In the genomic region with DNA sequence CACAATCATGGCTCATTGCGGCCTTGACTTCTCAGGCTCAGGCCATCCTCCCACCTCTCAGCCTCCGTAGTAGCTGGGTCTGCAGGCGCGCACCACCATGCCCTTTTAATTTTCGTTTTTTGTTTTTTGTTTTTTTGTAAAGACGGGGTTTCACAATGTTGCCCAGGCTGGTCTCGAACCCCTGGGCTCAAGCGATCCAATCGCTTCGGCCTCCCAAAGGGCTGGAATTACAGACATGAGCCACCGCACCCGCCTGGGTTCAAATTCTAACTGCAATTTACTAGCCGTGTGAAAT, we compare ENCODE assay signal across 9 cellular contexts. TPM values are rescaled to one million over a fixed set of nuclear protein-coding genes. Genes with fewer than 3 reads are reported as not detected.
A peak's percentile ranks its signal among the peaks of the same experiment; 100 is the strongest.
DNase-seq lines count a peak whose midpoint lies in the region; ATAC-seq and TF ChIP-seq lines count a peak whose summit lies in the region.
"Had no signal": no experiment of that assay in that cellular context is flagged by ENCODE, and none has a peak within 500 bp of the region (broad histone marks: within the 10 kb centered on the region; RNA-seq: fewer than 3 reads in every experiment).

No MANE protein-coding gene starts in this region.

- no peak for TF ChIP-seq CTCF in hepatocyte (IDR thresholded peaks at IDR 0.05; ENCODE audit: poor library complexity)

- no peaks in the 10 kb centered on the region for H3K9me2 ChIP-seq in hepatocyte (replicated peaks; ENCODE audit: insufficient read depth)

- H3K9me3 Mint-ChIP-seq in T-helper 1 cell treated with Interleukin-12 subunit alpha and Interleukin-12 subunit beta and Interleukin-4 antibody, amounts not matched to agents 30 μg/mL and 1 μg/mL, for 36 hours: no peaks in the 10 kb centered on the region
- H3K9me3 Mint-ChIP-seq: T-cell had no signal

- H3K9ac ChIP-seq in skeletal muscle tissue (ENCODE audit: low read depth in 1 of 3, low read length in 3 of 3): peak overlapping the region; percentile 80 to 93 (median 88)

- H3K79me2 ChIP-seq in hepatocyte: peaks cover 43% of the 10 kb centered on the region

- H2AFZ ChIP-seq in hepatocyte: peak overlapping the region; percentile 89

- H3K27ac ChIP-seq in SJCRH30: peak overlapping the region; percentile 98; the same call in 1 of the 2 replicates
- no peak overlapping the region for H3K27ac ChIP-seq in hepatocyte
- no peak overlapping the region for H3K27ac ChIP-seq in skeletal muscle tissue (ENCODE audit: low read depth, low read length)

- H3K4me2 ChIP-seq in hepatocyte: peak overlapping the region; percentile 79

- DNase-seq in T-helper 1 cell (no peak), SJCRH30 (no peak), hepatocyte (ENCODE audit: low spot score) (no peak), hepatic stellate cell (ENCODE audit: low spot score) (no peak), NCI-H1092 (lab: John Stamatoyannopoulos, UW) (no peak)

- H3K27ac Mint-ChIP-seq in T-helper 1 cell treated with Interleukin-12 subunit alpha and Interleukin-12 subunit beta and Interleukin-4 antibody, amounts not matched to agents 30 μg/mL and 1 μg/mL, for 36 hours: no peak overlapping the region

- H3K27me3 ChIP-seq in SJCRH30 (no peaks in the 10 kb centered on the region), hepatocyte (no peaks in the 10 kb centered on the region), skeletal muscle tissue (ENCODE audit: control insufficient read depth in 3 of 3, insufficient read depth in 3 of 3, low read length in 3 of 3) (no peaks in the 10 kb centered on the region)

- peaks cover 7% of the 10 kb centered on the region for H3K27me3 Mint-ChIP-seq in T-helper 1 cell treated with Interleukin-12 subunit alpha and Interleukin-12 subunit beta and Interleukin-4 antibody, amounts not matched to agents 30 μg/mL and 1 μg/mL, for 36 hours (ENCODE audit: low read depth)

- H3K9me3 ChIP-seq in SJCRH30 (replicated peaks) (no peaks in the 10 kb centered on the region), hepatocyte (ENCODE audit: low read depth) (no peaks in the 10 kb centered on the region), skeletal muscle tissue (ENCODE audit: control insufficient read depth in 3 of 3, low read length in 3 of 3) (no peaks in the 10 kb centered on the region)

- H3K4me1 ChIP-seq in SJCRH30 (peaks cover 9% of the 10 kb centered on the region; the same call in 1 of the 2 replicates), hepatocyte (ENCODE audit: insufficient read depth) (peaks cover 14% of the 10 kb centered on the region), skeletal muscle tissue (ENCODE audit: control insufficient read depth in 3 of 3, insufficient read depth in 3 of 3, low read length in 3 of 3) (peaks cover 25 to 36% (median 34%) of the 10 kb centered on the region in 3 donors)

- no peaks in the 10 kb centered on the region for H3K36me3 Mint-ChIP-seq in T-helper 1 cell treated with Interleukin-12 subunit alpha and Interleukin-12 subunit beta and Interleukin-4 antibody, amounts not matched to agents 30 μg/mL and 1 μg/mL, for 36 hours (ENCODE audit: low read depth)
- H3K36me3 Mint-ChIP-seq: T-cell had no signal

- no peak for ATAC-seq in HG03571 (IDR thresholded peaks at IDR 0.05; ENCODE audit: unreplicated experiment)

- H3K4me3 ChIP-seq in SJCRH30 (peak overlapping the region; percentile 72), hepatocyte (no peak overlapping the region), skeletal muscle tissue (ENCODE audit: low read length in 3 of 3) (peak overlapping the region; percentile 80 to 97 (median 81))

- H4K20me1 ChIP-seq in hepatocyte (ENCODE audit: insufficient read depth, poor library complexity, severe bottlenecking): peaks cover 18% of the 10 kb centered on the region

- H3K36me3 ChIP-seq in SJCRH30 (no peaks in the 10 kb centered on the region), hepatocyte (replicated peaks; ENCODE audit: insufficient read depth, low read depth) (no peaks in the 10 kb centered on the region), skeletal muscle tissue (ENCODE audit: control insufficient read depth in 3 of 3, insufficient read depth in 3 of 3, low read length in 3 of 3) (no peaks in the 10 kb centered on the region)

- peaks cover 9% of the 10 kb centered on the region for H3K4me1 Mint-ChIP-seq in T-helper 1 cell treated with Interleukin-12 subunit alpha and Interleukin-12 subunit beta and Interleukin-4 antibody, amounts not matched to agents 30 μg/mL and 1 μg/mL, for 36 hours (ENCODE audit: low read depth)

- H3K4me3 Mint-ChIP-seq in T-helper 1 cell treated with Interleukin-12 subunit alpha and Interleukin-12 subunit beta and Interleukin-4 antibody, amounts not matched to agents 30 μg/mL and 1 μg/mL, for 36 hours: peak overlapping the region; percentile 19

- whole genome bisulfite sequencing in hepatocyte (ENCODE audit: low lambda C conversion rate, missing lambda C conversion rate): 71% methylated on average over 13 of the region's 13 CpGs

RNA-seq across cellular contexts. Expression of gene DCTN1, which starts 12.3 kb away (rescaled TPM):
- total RNA-seq in SJCRH30 (2014; rRNA removed; shearing (Covaris generic)): 113 TPM in 2 replicates
- 72.3 and 84.3 TPM in 2 replicates for total RNA-seq in hepatocyte
- polyA plus RNA-seq in hepatocyte: 95.0 and 111 TPM in 2 replicates
- total RNA-seq in skeletal muscle tissue: 73.6 TPM

RNA-seq across cellular contexts. Expression of gene C2orf81, which starts 29.0 kb away (rescaled TPM):
- 0.43 and 0.48 TPM in 2 replicates for total RNA-seq in SJCRH30 (2014; rRNA removed; shearing (Covaris generic))
- total RNA-seq in hepatocyte: 0.32 and 0.37 TPM in 2 replicates
- 0.76 and 4.2 TPM in 2 replicates for polyA plus RNA-seq in hepatocyte
- 0.52 TPM for total RNA-seq in skeletal muscle tissue

RNA-seq across cellular contexts. Expression of gene WDR54, which starts 29.1 kb away (rescaled TPM):
- 28.3 and 33.1 TPM in 2 replicates for total RNA-seq in SJCRH30 (2014; rRNA removed; shearing (Covaris generic))
- 6.2 and 7.1 TPM in 2 replicates for total RNA-seq in hepatocyte
- 22.2 and 22.6 TPM in 2 replicates for polyA plus RNA-seq in hepatocyte
- 5.7 TPM for total RNA-seq in skeletal muscle tissue

RNA-seq across cellular contexts. Expression of gene SLC4A5, which starts 49.2 kb away (rescaled TPM):
- 0.08 TPM in 1 of 2 replicates, not detected in the other for total RNA-seq in SJCRH30 (2014; rRNA removed; shearing (Covaris generic))
- total RNA-seq in hepatocyte (0.36 and 1.5 TPM in 2 replicates), skeletal muscle tissue (2.6 TPM)
- 0.28 and 1.7 TPM in 2 replicates for polyA plus RNA-seq in hepatocyte

RNA-seq across cellular contexts. Expression of gene RTKN, which starts 49.3 kb away (rescaled TPM):
- 47.4 and 50.4 TPM in 2 replicates for total RNA-seq in SJCRH30 (2014; rRNA removed; shearing (Covaris generic))
- total RNA-seq in hepatocyte: 66.1 and 74.2 TPM in 2 replicates
- polyA plus RNA-seq in hepatocyte: 77.5 and 85.0 TPM in 2 replicates
- 26.6 TPM for total RNA-seq in skeletal muscle tissue
